Comparison of ENCODE assay signal across 10 cellular contexts in genomic region chr5:158910782-158911692, GRCh38.
DNase-seq lines count a peak whose midpoint lies in the region; ATAC-seq and TF ChIP-seq lines count a peak whose summit lies in the region.
"Had no signal": no experiment of that assay in that cellular context is flagged by ENCODE, and none has a peak within 500 bp of the region (broad histone marks: within the 10 kb centered on the region; RNA-seq: fewer than 3 reads in every experiment).

No MANE protein-coding gene starts in this region.

- DNase-seq in AG20443 (ENCODE audit: low spot score), result peak; percentile 31
- no peak for DNase-seq in NCI-H1417 (lab: John Stamatoyannopoulos, UW)
- no peak for DNase-seq in H4 (ENCODE audit: low spot score)
- DNase-seq in NCI-H1417 treated with DMSO at 0.1 percent for 48 hours (lab: John Stamatoyannopoulos, UW), result no peak
- no peak for DNase-seq in HuH-7 (ENCODE audit: low spot score)
- DNase-seq: activated CD8-positive, alpha-beta T cell treated with anti-CD3 and anti-CD28 coated beads, Interleukin-2, amount 10 ng/mL, durations not matched to agents 7 days and 5 days; CD8-positive, alpha-beta T cell had no signal

- no peaks in the 10 kb centered on the region for H3K36me3 ChIP-seq in OCI-LY3 (replicated peaks; ENCODE audit: low read depth, low read length)

- H3K9ac ChIP-seq in OCI-LY3 (ENCODE audit: low read length), result peak overlapping the region; percentile 47

- H2AFZ ChIP-seq in OCI-LY3 (ENCODE audit: low read depth, low read length), result no peak overlapping the region

- TF ChIP-seq CTCF in OCI-LY3 (IDR thresholded peaks at IDR 0.05; ENCODE audit: low read depth, low read length), result no peak

- H3K27ac ChIP-seq in OCI-LY3 (ENCODE audit: low read length), result peak overlapping the region; percentile 74

- H3K4me3 ChIP-seq in OCI-LY3 (ENCODE audit: low read length), result peak overlapping the region; percentile 58

- no peaks in the 10 kb centered on the region for H3K9me3 ChIP-seq in OCI-LY3 (ENCODE audit: insufficient read depth, low read length)

- H3K4me1 ChIP-seq in OCI-LY3 (ENCODE audit: low read length), result peaks cover 52% of the 10 kb centered on the region

- ATAC-seq in GM19043 (IDR thresholded peaks at IDR 0.05; ENCODE audit: low read depth, unreplicated experiment), result peak; percentile 84
- ATAC-seq in HG02884 (IDR thresholded peaks at IDR 0.05; ENCODE audit: unreplicated experiment), result peak; percentile 91
- ATAC-seq: activated CD8-positive, alpha-beta T cell treated with anti-CD3 and anti-CD28 coated beads, Interleukin-2, amount 10 ng/mL, durations not matched to agents 7 days and 5 days; CD8-positive, alpha-beta T cell had no signal

- H3K27me3 ChIP-seq in OCI-LY3 (ENCODE audit: low read depth, low read length), result no peaks in the 10 kb centered on the region

- H3K79me2 ChIP-seq in OCI-LY3 (ENCODE audit: low read length), result peaks cover 16% of the 10 kb centered on the region; the same call in 1 of the 2 replicates

- peak overlapping the region; percentile 82 for H3K4me2 ChIP-seq in OCI-LY3 (ENCODE audit: low read length)

- H4K20me1 ChIP-seq in OCI-LY3 (ENCODE audit: insufficient read depth, low read length), result no peaks in the 10 kb centered on the region
